Comparison of ENCODE assay signal across 20 cellular contexts in genomic region chr2:219214141-219214540, GRCh38.
"Had no signal": no experiment of that assay in that cellular context is flagged by ENCODE, and none has a peak within 500 bp of the region (broad histone marks: within the 10 kb centered on the region; RNA-seq: fewer than 3 reads in every experiment).

No MANE protein-coding gene starts in this region.

- H3K9me3 ChIP-seq: body of pancreas, lower lobe of right lung, prostate gland, thyroid gland had no signal

- ATAC-seq: activated CD4-positive, CD25-positive, alpha-beta regulatory T cell treated with anti-CD3 and anti-CD28 coated beads, Interleukin-2, amount 50 U/mL, for 24 hours; body of pancreas; left lobe of liver; lower lobe of right lung; naive thymus-derived CD4-positive, alpha-beta T cell; SK-N-SH treated with all-trans-retinoic acid at 6 μM for 48 hours had no signal

- H3K27ac Mint-ChIP-seq: dendritic cell treated with granulocyte-macrophage colony-stimulating factor and Interleukin-4, amounts not matched to agents 40 ng/mL and 50 ng/mL, for 4 days; stimulated activated naive CD8-positive, alpha-beta T cell treated with anti-CD3 and anti-CD28 coated beads, Interleukin-15, Interleukin-2, amounts not matched to agents 100 ng/mL and 50 ng/mL, for 24 hours had no signal

- H3K27ac ChIP-seq: body of pancreas, lower lobe of right lung, prostate gland, VCaP had no signal

- H3K4me3 ChIP-seq: body of pancreas, lower lobe of right lung, prostate gland, thyroid gland had no signal

- H3K27me3 ChIP-seq: body of pancreas, thyroid gland had no signal

- H3K27me3 Mint-ChIP-seq: naive thymus-derived CD4-positive, alpha-beta T cell; stimulated activated naive CD8-positive, alpha-beta T cell treated with anti-CD3 and anti-CD28 coated beads, Interleukin-15, Interleukin-2, amounts not matched to agents 100 ng/mL and 50 ng/mL, for 24 hours had no signal

- H3K9me3 Mint-ChIP-seq: dendritic cell treated with granulocyte-macrophage colony-stimulating factor and Interleukin-4, amounts not matched to agents 40 ng/mL and 50 ng/mL, for 4 days; naive thymus-derived CD4-positive, alpha-beta T cell; stimulated activated naive CD8-positive, alpha-beta T cell treated with anti-CD3 and anti-CD28 coated beads, Interleukin-15, Interleukin-2, amounts not matched to agents 100 ng/mL and 50 ng/mL, for 24 hours had no signal

- H3K4me3 Mint-ChIP-seq: dendritic cell treated with granulocyte-macrophage colony-stimulating factor and Interleukin-4, amounts not matched to agents 40 ng/mL and 50 ng/mL, for 4 days; stimulated activated naive CD8-positive, alpha-beta T cell treated with anti-CD3 and anti-CD28 coated beads, Interleukin-15, Interleukin-2, amounts not matched to agents 100 ng/mL and 50 ng/mL, for 24 hours had no signal

- DNase-seq: activated CD4-positive, alpha-beta T cell treated with anti-CD3 and anti-CD28 coated beads, Interleukin-2, amount 50 U/mL, for 4 hours; activated gamma-delta T cell; activated T-cell treated with anti-CD3 and anti-CD28 coated beads for 4 hours; amygdala; effector CD4-positive, alpha-beta T cell; foreskin fibroblast; kidney; lower lobe of right lung; naive thymus-derived CD4-positive, alpha-beta T cell; stimulated activated CD4-positive, alpha-beta T cell treated with anti-CD3 and anti-CD28 coated beads, Interleukin-4, amount 100 ng/mL, for 24 hours; substantia nigra; thyroid gland had no signal
